In the genomic region with DNA sequence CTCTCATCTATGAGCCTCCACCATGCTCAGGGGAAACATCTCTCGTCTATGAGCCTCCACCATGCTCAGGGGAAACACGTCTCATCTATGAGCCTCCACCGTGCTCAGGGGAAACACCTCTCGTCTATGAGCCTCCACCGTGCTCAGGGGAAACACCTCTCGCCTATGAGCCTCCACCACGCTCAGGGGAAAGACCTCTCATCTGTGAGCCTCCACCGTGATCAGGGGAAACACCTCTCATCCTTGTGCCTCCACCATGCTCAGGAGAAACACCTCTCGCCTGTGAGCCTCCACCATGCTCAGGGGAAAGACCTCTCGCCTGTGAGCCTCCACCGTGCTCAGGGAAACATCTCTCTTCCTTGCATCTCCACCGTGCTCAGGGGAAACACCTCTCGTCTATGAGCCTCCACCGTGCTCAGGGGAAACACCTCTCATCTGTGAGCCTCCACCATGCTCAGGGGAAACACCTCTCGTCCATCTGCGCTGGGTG, we compare ENCODE assay signal across 1 cellular context.
TF ChIP-seq lines count a peak whose summit lies in the region.

No MANE protein-coding gene starts in this region.

TF ChIP-seq in GM12878, 131 proteins besides CTCF, POLR2A, EP300 and RAD21:
- TF ChIP-seq NBN (IDR thresholded peaks at IDR 0.05) (peak; percentile 81), HDGF (IDR thresholded peaks at IDR 0.05) (0 out of 2 replicates have a peak, but pooled peaks have one; percentile 31), RELA (IDR thresholded peaks at IDR 0.05; ENCODE audit: borderline replicate concordance, partially characterized antibody) (peak; percentile 72), SMARCA5 (IDR thresholded peaks at IDR 0.05) (peak; percentile 62; the same call in 1 of the 2 replicates)
- TF ChIP-seq, protein P1, sequence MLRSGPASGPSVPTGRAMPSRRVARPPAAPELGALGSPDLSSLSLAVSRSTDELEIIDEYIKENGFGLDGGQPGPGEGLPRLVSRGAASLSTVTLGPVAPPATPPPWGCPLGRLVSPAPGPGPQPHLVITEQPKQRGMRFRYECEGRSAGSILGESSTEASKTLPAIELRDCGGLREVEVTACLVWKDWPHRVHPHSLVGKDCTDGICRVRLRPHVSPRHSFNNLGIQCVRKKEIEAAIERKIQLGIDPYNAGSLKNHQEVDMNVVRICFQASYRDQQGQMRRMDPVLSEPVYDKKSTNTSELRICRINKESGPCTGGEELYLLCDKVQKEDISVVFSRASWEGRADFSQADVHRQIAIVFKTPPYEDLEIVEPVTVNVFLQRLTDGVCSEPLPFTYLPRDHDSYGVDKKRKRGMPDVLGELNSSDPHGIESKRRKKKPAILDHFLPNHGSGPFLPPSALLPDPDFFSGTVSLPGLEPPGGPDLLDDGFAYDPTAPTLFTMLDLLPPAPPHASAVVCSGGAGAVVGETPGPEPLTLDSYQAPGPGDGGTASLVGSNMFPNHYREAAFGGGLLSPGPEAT (IDR thresholded peaks at IDR 0.05; ENCODE audit: low read depth), result peak; percentile 53; the same call in 1 of the 2 replicates
